ENCODE assay signal across 15 cellular contexts in genomic region chr9:124215551-124215910, GRCh38. TPM values are rescaled to one million over a fixed set of nuclear protein-coding genes. Genes with fewer than 3 reads are reported as not detected.
DNase-seq lines count a peak whose midpoint lies in the region; ATAC-seq and TF ChIP-seq lines count a peak whose summit lies in the region.
"Had no signal": no experiment of that assay in that cellular context is flagged by ENCODE, and none has a peak within 500 bp of the region (broad histone marks: within the 10 kb centered on the region; RNA-seq: fewer than 3 reads in every experiment).

No MANE protein-coding gene starts in this region.

- H3K4me3 ChIP-seq in SU-DHL-6 (ENCODE audit: insufficient read depth, low read length, poor library complexity, severe bottlenecking) (no peak overlapping the region), spleen (no peak overlapping the region), tibial nerve (no peak overlapping the region)
- H3K4me3 ChIP-seq: cardiac muscle cell, left lung, thyroid gland had no signal

- H3K27ac Mint-ChIP-seq in IgD-negative memory B cell, result peak overlapping the region; percentile 89 to 99 (median 98)
- peak overlapping the region; percentile 84 for H3K27ac Mint-ChIP-seq in dendritic cell treated with granulocyte-macrophage colony-stimulating factor and Interleukin-4, amounts not matched to agents 40 ng/mL and 50 ng/mL, for 4 days
- H3K27ac Mint-ChIP-seq: progenitor cell of endocrine pancreas had no signal

- H3K27ac ChIP-seq in SU-DHL-6 (ENCODE audit: low read depth, low read length) (peak overlapping the region; percentile 97), spleen (peak overlapping the region in 3 of 8 donors; percentile 88 to 91 (median 90)), tibial nerve (no peak overlapping the region)
- H3K27ac ChIP-seq: cardiac muscle cell, KMS-11, thyroid gland had no signal

- no peaks in the 10 kb centered on the region for H4K20me1 ChIP-seq in SU-DHL-6 (ENCODE audit: low read depth, low read length)

- TF ChIP-seq EP300 in tibial nerve (IDR thresholded peaks at IDR 0.05), result no peak

- DNase-seq in spleen (peak; percentile 76), tibial nerve (ENCODE audit: low spot score in 2 of 2) (no peak)
- DNase-seq: activated naive CD4-positive, alpha-beta T cell treated with Interleukin-2 at 50 U/mL for 16 hours; NCI-H1694 treated with DMSO at 0.1 percent for 48 hours; thyroid gland had no signal

- H2AFZ ChIP-seq in SU-DHL-6 (ENCODE audit: low read depth, low read length, severe bottlenecking), result no peak overlapping the region

- H3K4me3 Mint-ChIP-seq in IgD-negative memory B cell, result peak overlapping the region in 2 of 4 donors; percentile 21 to 67
- H3K4me3 Mint-ChIP-seq in dendritic cell treated with granulocyte-macrophage colony-stimulating factor and Interleukin-4, amounts not matched to agents 40 ng/mL and 50 ng/mL, for 4 days, result no peak overlapping the region
- H3K4me3 Mint-ChIP-seq: neural crest cell had no signal

- no peaks in the 10 kb centered on the region for H3K36me3 ChIP-seq in SU-DHL-6 (ENCODE audit: low read length)
- no peaks in the 10 kb centered on the region for H3K36me3 ChIP-seq in spleen
- no peaks in the 10 kb centered on the region for H3K36me3 ChIP-seq in tibial nerve
- H3K36me3 ChIP-seq: cardiac muscle cell, left lung, thyroid gland had no signal

- ATAC-seq in HG03460 (IDR thresholded peaks at IDR 0.05; ENCODE audit: unreplicated experiment) (no peak), HG02763 (IDR thresholded peaks at IDR 0.05; ENCODE audit: unreplicated experiment) (no peak)
- ATAC-seq: left lung had no signal

- TF ChIP-seq CTCF in SU-DHL-6 (IDR thresholded peaks at IDR 0.05; ENCODE audit: insufficient read depth, low read length, poor library complexity, severe bottlenecking), result no peak
- no peak for TF ChIP-seq CTCF in spleen (IDR thresholded peaks at IDR 0.05 in 8 of 11, conservative IDR thresholded peaks at IDR 0.05 in 3 of 11)
- TF ChIP-seq CTCF in tibial nerve (IDR thresholded peaks at IDR 0.05), result no peak

- no peaks in the 10 kb centered on the region for H3K27me3 ChIP-seq in SU-DHL-6 (ENCODE audit: low read length)
- H3K27me3 ChIP-seq in spleen (replicated peaks in 1 of 7), result no peaks in the 10 kb centered on the region
- H3K27me3 ChIP-seq in tibial nerve, result no peaks in the 10 kb centered on the region
- H3K27me3 ChIP-seq: cardiac muscle cell, left lung, thyroid gland had no signal

- peaks cover 46 to 98% (median 75%) of the 10 kb centered on the region in 6 donors for H3K4me1 ChIP-seq in spleen
- H3K4me1 ChIP-seq in tibial nerve, result peaks cover 0 to 84% (median 42%) of the 10 kb centered on the region in 4 donors

- 84 to 92% (median 88%) methylated on average over 4 of the region's 4 CpGs for WGBS in spleen, 5 donors
- WGBS in tibial nerve, 2 donors, result 78 to 85% methylated on average over 4 of the region's 4 CpGs

- no peaks in the 10 kb centered on the region for H3K9me3 Mint-ChIP-seq in IgD-negative memory B cell
- no peaks in the 10 kb centered on the region for H3K9me3 Mint-ChIP-seq in dendritic cell treated with granulocyte-macrophage colony-stimulating factor and Interleukin-4, amounts not matched to agents 40 ng/mL and 50 ng/mL, for 4 days
- H3K9me3 Mint-ChIP-seq: neural crest cell had no signal

- TF ChIP-seq POLR2A in spleen (IDR thresholded peaks at IDR 0.05) (no peak), tibial nerve (IDR thresholded peaks at IDR 0.05) (no peak)

- H3K4me2 ChIP-seq in SU-DHL-6 (ENCODE audit: low read depth, low read length, poor library complexity, severe bottlenecking), result peak overlapping the region; percentile 15

- H3K27me3 Mint-ChIP-seq in IgD-negative memory B cell, result no peaks in the 10 kb centered on the region
- H3K27me3 Mint-ChIP-seq in dendritic cell treated with granulocyte-macrophage colony-stimulating factor and Interleukin-4, amounts not matched to agents 40 ng/mL and 50 ng/mL, for 4 days, result no peaks in the 10 kb centered on the region
- H3K27me3 Mint-ChIP-seq: progenitor cell of endocrine pancreas had no signal

- no peaks in the 10 kb centered on the region for H3K9me2 ChIP-seq in SU-DHL-6 (replicated peaks; ENCODE audit: insufficient read depth, low read length)

- H3K36me3 Mint-ChIP-seq in IgD-negative memory B cell, result no peaks in the 10 kb centered on the region
- H3K36me3 Mint-ChIP-seq in dendritic cell treated with granulocyte-macrophage colony-stimulating factor and Interleukin-4, amounts not matched to agents 40 ng/mL and 50 ng/mL, for 4 days (ENCODE audit: low read depth), result no peaks in the 10 kb centered on the region

- H3K9me3 ChIP-seq in SU-DHL-6 (ENCODE audit: insufficient read depth, low read length) (no peaks in the 10 kb centered on the region), spleen (no peaks in the 10 kb centered on the region), tibial nerve (no peaks in the 10 kb centered on the region)
- H3K9me3 ChIP-seq: left lung, thyroid gland had no signal

- no peaks in the 10 kb centered on the region for H3K79me2 ChIP-seq in SU-DHL-6 (ENCODE audit: insufficient read depth, low read length)

- H3K4me1 Mint-ChIP-seq in IgD-negative memory B cell, result peaks cover 56 to 85% (median 73%) of the 10 kb centered on the region in 3 donors
- H3K4me1 Mint-ChIP-seq in dendritic cell treated with granulocyte-macrophage colony-stimulating factor and Interleukin-4, amounts not matched to agents 40 ng/mL and 50 ng/mL, for 4 days (ENCODE audit: low read depth), result peaks cover 91% of the 10 kb centered on the region

- peak overlapping the region; percentile 29; the same call in 1 of the 2 replicates for H3K9ac ChIP-seq in SU-DHL-6 (ENCODE audit: low read length)
- H3K9ac ChIP-seq: KMS-11 had no signal

- intact Hi-C loops in dendritic cell treated with granulocyte-macrophage colony-stimulating factor and Interleukin-4, amounts not matched to agents 40 ng/mL and 50 ng/mL, for 4 days (cut with micrococcal nuclease), result no loop called here
- intact Hi-C loops in spleen (cut with DNase I; ENCODE audit: low total_unique reads), result no loop called here

- peaks cover 66% of the 10 kb centered on the region for H3F3A ChIP-seq in SU-DHL-6 (ENCODE audit: insufficient read depth)

RNA-seq across cellular contexts. Expression of gene NEK6, which starts 42.2 kb away (rescaled TPM):
- polyA plus RNA-seq in IgD-negative memory B cell, result 76.2 TPM
- 10 to 100 TPM; 32.8 to 71.3 (median 55.0) TPM for total RNA-seq in spleen
- polyA plus RNA-seq in spleen, result 10 to 100 TPM; 11.2 to 19.7 (median 11.6) TPM
- total RNA-seq in tibial nerve, result 10 to 100 TPM; 25.3 to 53.1 (median 43.3) TPM
